ENCODE assay signal across 10 cellular contexts in the genomic region with DNA sequence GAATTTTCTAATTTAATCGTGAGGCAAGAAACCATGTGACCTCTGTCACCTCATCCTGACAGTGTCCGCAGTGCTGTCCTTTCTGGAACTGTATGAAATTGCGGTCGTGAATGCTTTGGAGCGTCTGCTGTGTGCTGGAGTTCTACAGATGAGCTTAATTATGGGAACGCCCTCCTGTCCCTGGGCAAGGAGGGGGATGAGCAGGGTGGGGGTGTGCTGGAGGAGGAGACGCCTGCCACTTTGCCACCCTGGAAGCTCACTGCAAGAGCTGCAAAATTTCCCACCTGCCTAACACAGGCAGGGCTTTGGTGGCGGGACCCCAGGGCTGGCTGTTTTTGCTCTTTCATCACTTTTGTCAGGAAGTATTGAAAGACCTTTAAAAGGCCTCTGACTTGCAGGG. TPM values are rescaled to one million over a fixed set of nuclear protein-coding genes. Genes with fewer than 3 reads are reported as not detected.
A peak's percentile ranks its signal among the peaks of the same experiment; 100 is the strongest.
DNase-seq lines count a peak whose midpoint lies in the region; ATAC-seq, FAIRE-seq and TF ChIP-seq lines count a peak whose summit lies in the region.
"Had no signal": no experiment of that assay in that cellular context is flagged by ENCODE, and none has a peak within 500 bp of the region (broad histone marks: within the 10 kb centered on the region; RNA-seq: fewer than 3 reads in every experiment).

No MANE protein-coding gene starts in this region.

- no peak for ATAC-seq in stimulated activated naive B cell treated with anti-CD40 and anti-IgM and Interleukin-4, amounts not matched to agents 10 μg/mL and 1 μg/mL and 100 μg/mL, for 72 hours (replicated peaks)
- ATAC-seq in GM19452 (IDR thresholded peaks at IDR 0.05; ENCODE audit: unreplicated experiment), result no peak

- no peaks in the 10 kb centered on the region for H3K9me2 ChIP-seq in OCI-LY1 (ENCODE audit: low read depth, low read length)

- H3K27ac Mint-ChIP-seq in activated CD4-positive, alpha-beta T cell treated with anti-CD3 and anti-CD28 coated beads, Interleukin-2, amount 10 ng/mL, durations not matched to agents 7 days and 5 days, result peak overlapping the region; percentile 94
- peak overlapping the region; percentile 98 for H3K27ac Mint-ChIP-seq in stimulated activated naive B cell treated with anti-CD40 and anti-IgM and Interleukin-4, amounts not matched to agents 10 μg/mL and 1 μg/mL and 100 μg/mL, for 72 hours

- no peaks in the 10 kb centered on the region for H3K27me3 ChIP-seq in OCI-LY1 (ENCODE audit: insufficient read depth, low read length)
- no peaks in the 10 kb centered on the region for H3K27me3 ChIP-seq in MG63

- no peaks in the 10 kb centered on the region for H3K27me3 Mint-ChIP-seq in activated CD4-positive, alpha-beta T cell treated with anti-CD3 and anti-CD28 coated beads, Interleukin-2, amount 10 ng/mL, durations not matched to agents 7 days and 5 days
- H3K27me3 Mint-ChIP-seq in stimulated activated naive B cell treated with anti-CD40 and anti-IgM and Interleukin-4, amounts not matched to agents 10 μg/mL and 1 μg/mL and 100 μg/mL, for 72 hours, result no peaks in the 10 kb centered on the region

- CTCF ChIA-PET in activated CD4-positive, alpha-beta T cell treated with anti-CD3 and anti-CD28 coated beads, Interleukin-2, amount 10 ng/mL, durations not matched to agents 7 days and 5 days (lab: Charles Lee), result interaction anchor here (0.7 to 3.9 kb wide), 7 partner anchors 9 to 60 kb away, joined by 3 to 12 read pairs (median 3); no protein-coding TSS in a partner anchor

- POLR2A ChIA-PET in activated CD4-positive, alpha-beta T cell treated with anti-CD3 and anti-CD28 coated beads, Interleukin-2, amount 10 ng/mL, durations not matched to agents 7 days and 5 days (lab: Charles Lee), result no interaction called here

- H2AFZ ChIP-seq in OCI-LY1 (ENCODE audit: low read length), result no peak overlapping the region

- no peak for DNase-seq in activated CD4-positive, alpha-beta T cell treated with anti-CD3 and anti-CD28 coated beads, Interleukin-2, amount 10 ng/mL, durations not matched to agents 7 days and 5 days
- DNase-seq in activated CD4-positive, alpha-beta T cell treated with anti-CD3 and anti-CD28 coated beads for 4 hours, result no peak
- DNase-seq in epithelial cell of prostate (ENCODE audit: low read depth, low spot score) (no peak), MG63 (no peak), GM19239 (ENCODE audit: insufficient read length, low spot score) (no peak)
- DNase-seq in stimulated activated naive B cell treated with anti-CD40 and anti-IgM and Interleukin-4, amounts not matched to agents 10 μg/mL and 1 μg/mL and 100 μg/mL, for 72 hours, result no peak
- DNase-seq: H7, NCI-H524 treated with DMSO at 0.1 percent for 48 hours had no signal

- FAIRE-seq in GM19239 (lab: Jason Lieb, UNC), result no peak

- peaks cover 36% of the 10 kb centered on the region for H3K79me2 ChIP-seq in OCI-LY1 (ENCODE audit: insufficient read depth, low read length)

- H3K36me3 Mint-ChIP-seq in activated CD4-positive, alpha-beta T cell treated with anti-CD3 and anti-CD28 coated beads, Interleukin-2, amount 10 ng/mL, durations not matched to agents 7 days and 5 days (ENCODE audit: low read depth), result peaks cover 15% of the 10 kb centered on the region
- H3K36me3 Mint-ChIP-seq in stimulated activated naive B cell treated with anti-CD40 and anti-IgM and Interleukin-4, amounts not matched to agents 10 μg/mL and 1 μg/mL and 100 μg/mL, for 72 hours, result peaks cover 8 to 13% of the 10 kb centered on the region in 2 donors

- H3F3A ChIP-seq in OCI-LY1 (ENCODE audit: insufficient read depth, low read length), result peaks cover 9% of the 10 kb centered on the region; the same call in 1 of the 2 replicates

- H3K9me3 ChIP-seq in OCI-LY1 (ENCODE audit: low read length), result 0 out of 2 replicates have a peak, but pooled peaks cover 2% of the 10 kb centered on the region
- no peaks in the 10 kb centered on the region for H3K9me3 ChIP-seq in MG63

- peaks cover 90% of the 10 kb centered on the region for H3K4me1 ChIP-seq in OCI-LY1 (ENCODE audit: insufficient read depth, low read length, severe bottlenecking)

- no peaks in the 10 kb centered on the region for H3K9me3 Mint-ChIP-seq in activated CD4-positive, alpha-beta T cell treated with anti-CD3 and anti-CD28 coated beads, Interleukin-2, amount 10 ng/mL, durations not matched to agents 7 days and 5 days
- H3K9me3 Mint-ChIP-seq in stimulated activated naive B cell treated with anti-CD40 and anti-IgM and Interleukin-4, amounts not matched to agents 10 μg/mL and 1 μg/mL and 100 μg/mL, for 72 hours, result no peaks in the 10 kb centered on the region

- peaks cover 10% of the 10 kb centered on the region for H3K36me3 ChIP-seq in OCI-LY1 (ENCODE audit: insufficient read depth, low read length)
- peaks cover 74% of the 10 kb centered on the region for H3K36me3 ChIP-seq in MG63

- peak overlapping the region; percentile 61 for H3K4me2 ChIP-seq in OCI-LY1 (ENCODE audit: low read length)

- H3K4me3 Mint-ChIP-seq in activated CD4-positive, alpha-beta T cell treated with anti-CD3 and anti-CD28 coated beads, Interleukin-2, amount 10 ng/mL, durations not matched to agents 7 days and 5 days, result peak overlapping the region; percentile 65
- H3K4me3 Mint-ChIP-seq in stimulated activated naive B cell treated with anti-CD40 and anti-IgM and Interleukin-4, amounts not matched to agents 10 μg/mL and 1 μg/mL and 100 μg/mL, for 72 hours, result peak overlapping the region; percentile 79 to 81

- H3K4me1 Mint-ChIP-seq in activated CD4-positive, alpha-beta T cell treated with anti-CD3 and anti-CD28 coated beads, Interleukin-2, amount 10 ng/mL, durations not matched to agents 7 days and 5 days, result peaks cover 91% of the 10 kb centered on the region
- H3K4me1 Mint-ChIP-seq in stimulated activated naive B cell treated with anti-CD40 and anti-IgM and Interleukin-4, amounts not matched to agents 10 μg/mL and 1 μg/mL and 100 μg/mL, for 72 hours, result peaks cover 55 to 86% of the 10 kb centered on the region in 2 donors

- H4K20me1 ChIP-seq in OCI-LY1 (ENCODE audit: insufficient read depth, low read length), result no peaks in the 10 kb centered on the region

- H3K4me3 ChIP-seq in OCI-LY1 (ENCODE audit: low read depth, low read length, poor library complexity, severe bottlenecking) (peak overlapping the region; percentile 36), MG63 (no peak overlapping the region)

- H3K27ac ChIP-seq in OCI-LY1 (ENCODE audit: low read depth, low read length, poor library complexity, severe bottlenecking) (peak overlapping the region; percentile 86), epithelial cell of prostate (peak overlapping the region; percentile 64)

- no peak for TF ChIP-seq CTCF in OCI-LY1 (IDR thresholded peaks at IDR 0.05; ENCODE audit: low read length)

- peak overlapping the region; percentile 30; the same call in 1 of the 2 replicates for H3K9ac ChIP-seq in OCI-LY1 (ENCODE audit: low read length)

RNA-seq across cellular contexts. Expression of a gene that starts 6.5 kb away (rescaled TPM):
- 10 to 100 TPM; 58.9 to 62.2 TPM for total RNA-seq in activated CD4-positive, alpha-beta T cell treated with anti-CD3 and anti-CD28 coated beads, Interleukin-2, amount 10 ng/mL, durations not matched to agents 7 days and 5 days
- 139 and 207 TPM in 2 replicates for total RNA-seq in MG63 (2014; rRNA removed; shearing (Covaris generic); ENCODE audit: low replicate concordance)
